ENCODE assay signal across 8 cellular contexts in genomic region chr18:55509631-55510372, GRCh38.
A peak's percentile ranks its signal among the peaks of the same experiment; 100 is the strongest.
DNase-seq lines count a peak whose midpoint lies in the region; ATAC-seq and TF ChIP-seq lines count a peak whose summit lies in the region.

No MANE protein-coding gene starts in this region.

- CTCF ChIA-PET in BJ (lab: Yijun Ruan, JAX), result no interaction called here

- DNase-seq in BJ (ENCODE audit: low read depth), result peak; percentile 47
- DNase-seq in brain pericyte (ENCODE audit: low read depth, low spot score), result peak; percentile 24
- DNase-seq in activated CD8-positive, alpha-beta memory T cell treated with anti-CD3 and anti-CD28 coated beads for 24 hours, result no peak
- no peak for DNase-seq in NCI-H446 (lab: John Stamatoyannopoulos, UW)
- DNase-seq in KBM-7, result no peak

- no peak for TF ChIP-seq CTCF in BJ (IDR thresholded peaks at IDR 0.05; ENCODE audit: insufficient read depth, low read depth, low read length)

- POLR2A ChIA-PET in BJ (lab: Charles Lee), result no interaction called here

- in situ Hi-C loops in KBM-7 (cut with MboI; ENCODE audit: low pct_unique_long_range_greater_than_20kb, low sequenced_read_pairs), result no loop called here

- H3K9ac ChIP-seq in mucosa of rectum (ENCODE audit: low read depth in 1 of 2, low read length in 2 of 2), result no peak overlapping the region

- H3K27me3 ChIP-seq in BJ (ENCODE audit: control insufficient read depth, insufficient read depth, low read length) (no peaks in the 10 kb centered on the region), mucosa of rectum (ENCODE audit: control insufficient read depth in 2 of 2, insufficient read depth in 2 of 2, low read length in 2 of 2) (no peaks in the 10 kb centered on the region)

- H3K4me3 ChIP-seq in BJ (ENCODE audit: low read depth, low read length) (peak overlapping the region; percentile 20), mucosa of rectum (ENCODE audit: low read length in 2 of 2) (peak overlapping the region in 1 of 2 donors; percentile 33)

- H3K27ac ChIP-seq in mucosa of rectum (ENCODE audit: low read depth in 2 of 2, low read length in 2 of 2), result peak overlapping the region; percentile 36 to 59

- no peaks in the 10 kb centered on the region for H3K9me3 ChIP-seq in mucosa of rectum (ENCODE audit: control insufficient read depth in 2 of 2, low read length in 2 of 2)

- no peaks in the 10 kb centered on the region for H3K4me1 ChIP-seq in mucosa of rectum (ENCODE audit: control insufficient read depth in 2 of 2, insufficient read depth in 2 of 2, low read length in 2 of 2)

- ATAC-seq in GM19468 (IDR thresholded peaks at IDR 0.05; ENCODE audit: extremely low read depth, unreplicated experiment) (peak; percentile 40), HG03520 (IDR thresholded peaks at IDR 0.05; ENCODE audit: unreplicated experiment) (peak; percentile 85)

- H3K36me3 ChIP-seq in BJ (ENCODE audit: control insufficient read depth, insufficient read depth, low read length) (no peaks in the 10 kb centered on the region), mucosa of rectum (ENCODE audit: control insufficient read depth in 2 of 2, insufficient read depth in 2 of 2, low read length in 2 of 2) (no peaks in the 10 kb centered on the region)

Comparison
In these comparisons a context has a peak if more than half of its experiments do, and no peak if none do; other contexts are left out.
1. DNase-seq: peak in BJ (single experiment) and brain pericyte (single experiment); none in activated CD8-positive, alpha-beta memory T cell treated with anti-CD3 and anti-CD28 coated beads for 24 hours (single experiment), NCI-H446 (0 of 2) and KBM-7 (single experiment).